1 cellular context compared by ENCODE assay signal in the genomic region with DNA sequence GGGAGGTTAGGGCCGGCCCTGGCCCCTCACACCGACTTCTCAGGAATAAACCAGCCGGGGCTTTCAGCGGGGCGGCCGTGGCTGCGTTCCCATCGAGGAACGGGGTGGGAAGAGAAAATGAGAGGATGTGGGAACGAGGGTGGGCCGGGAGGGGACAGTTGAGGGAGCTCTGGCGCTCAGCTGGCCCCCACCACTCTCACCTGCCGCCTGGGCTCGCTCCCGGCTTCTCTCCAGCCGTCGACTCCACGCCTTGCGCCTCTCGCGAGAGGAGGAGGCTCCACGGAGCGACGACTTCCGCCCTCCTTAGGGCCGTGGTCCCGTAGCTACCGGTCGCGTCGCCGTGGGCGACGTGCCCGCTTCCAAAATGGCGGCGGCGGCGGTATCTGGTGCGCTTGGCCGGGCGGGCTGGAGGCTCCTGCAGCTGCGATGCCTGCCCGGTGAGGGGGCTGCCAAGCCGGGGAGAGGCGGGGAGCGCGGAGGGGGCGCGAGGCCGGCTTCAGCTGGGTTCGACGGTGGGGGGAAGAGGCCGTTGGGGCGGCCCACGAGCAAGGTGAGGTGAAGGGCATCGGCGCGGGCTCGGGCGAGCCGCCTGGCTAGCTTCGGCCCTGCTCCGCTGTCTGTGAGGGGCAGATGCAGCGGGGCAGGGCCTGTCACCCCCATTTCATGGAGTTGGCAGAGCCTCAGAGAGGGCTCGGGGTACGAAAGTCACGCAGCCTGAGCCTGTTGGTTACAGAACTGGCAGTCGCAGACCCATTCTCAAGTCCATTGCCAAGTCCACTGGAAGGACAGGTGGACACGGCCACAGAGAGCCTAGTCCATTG.
TF ChIP-seq lines count a peak whose summit lies in the region.

A gene (minus strand): TSS at position 244 of the 821 bp plus-strand sequence. CDS start 6,457 bp downstream, outside the sequence.
A gene with protein sequence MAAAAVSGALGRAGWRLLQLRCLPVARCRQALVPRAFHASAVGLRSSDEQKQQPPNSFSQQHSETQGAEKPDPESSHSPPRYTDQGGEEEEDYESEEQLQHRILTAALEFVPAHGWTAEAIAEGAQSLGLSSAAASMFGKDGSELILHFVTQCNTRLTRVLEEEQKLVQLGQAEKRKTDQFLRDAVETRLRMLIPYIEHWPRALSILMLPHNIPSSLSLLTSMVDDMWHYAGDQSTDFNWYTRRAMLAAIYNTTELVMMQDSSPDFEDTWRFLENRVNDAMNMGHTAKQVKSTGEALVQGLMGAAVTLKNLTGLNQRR (plus strand): TSS at position 338 of the 821 bp plus-strand sequence. CDS start 27 bp downstream, at position 365.

TF ChIP-seq in HEK293, 187 proteins besides CTCF, POLR2A, EP300 and RAD21 (continued from another document and continues in another):
- TF ChIP-seq, protein P1, sequence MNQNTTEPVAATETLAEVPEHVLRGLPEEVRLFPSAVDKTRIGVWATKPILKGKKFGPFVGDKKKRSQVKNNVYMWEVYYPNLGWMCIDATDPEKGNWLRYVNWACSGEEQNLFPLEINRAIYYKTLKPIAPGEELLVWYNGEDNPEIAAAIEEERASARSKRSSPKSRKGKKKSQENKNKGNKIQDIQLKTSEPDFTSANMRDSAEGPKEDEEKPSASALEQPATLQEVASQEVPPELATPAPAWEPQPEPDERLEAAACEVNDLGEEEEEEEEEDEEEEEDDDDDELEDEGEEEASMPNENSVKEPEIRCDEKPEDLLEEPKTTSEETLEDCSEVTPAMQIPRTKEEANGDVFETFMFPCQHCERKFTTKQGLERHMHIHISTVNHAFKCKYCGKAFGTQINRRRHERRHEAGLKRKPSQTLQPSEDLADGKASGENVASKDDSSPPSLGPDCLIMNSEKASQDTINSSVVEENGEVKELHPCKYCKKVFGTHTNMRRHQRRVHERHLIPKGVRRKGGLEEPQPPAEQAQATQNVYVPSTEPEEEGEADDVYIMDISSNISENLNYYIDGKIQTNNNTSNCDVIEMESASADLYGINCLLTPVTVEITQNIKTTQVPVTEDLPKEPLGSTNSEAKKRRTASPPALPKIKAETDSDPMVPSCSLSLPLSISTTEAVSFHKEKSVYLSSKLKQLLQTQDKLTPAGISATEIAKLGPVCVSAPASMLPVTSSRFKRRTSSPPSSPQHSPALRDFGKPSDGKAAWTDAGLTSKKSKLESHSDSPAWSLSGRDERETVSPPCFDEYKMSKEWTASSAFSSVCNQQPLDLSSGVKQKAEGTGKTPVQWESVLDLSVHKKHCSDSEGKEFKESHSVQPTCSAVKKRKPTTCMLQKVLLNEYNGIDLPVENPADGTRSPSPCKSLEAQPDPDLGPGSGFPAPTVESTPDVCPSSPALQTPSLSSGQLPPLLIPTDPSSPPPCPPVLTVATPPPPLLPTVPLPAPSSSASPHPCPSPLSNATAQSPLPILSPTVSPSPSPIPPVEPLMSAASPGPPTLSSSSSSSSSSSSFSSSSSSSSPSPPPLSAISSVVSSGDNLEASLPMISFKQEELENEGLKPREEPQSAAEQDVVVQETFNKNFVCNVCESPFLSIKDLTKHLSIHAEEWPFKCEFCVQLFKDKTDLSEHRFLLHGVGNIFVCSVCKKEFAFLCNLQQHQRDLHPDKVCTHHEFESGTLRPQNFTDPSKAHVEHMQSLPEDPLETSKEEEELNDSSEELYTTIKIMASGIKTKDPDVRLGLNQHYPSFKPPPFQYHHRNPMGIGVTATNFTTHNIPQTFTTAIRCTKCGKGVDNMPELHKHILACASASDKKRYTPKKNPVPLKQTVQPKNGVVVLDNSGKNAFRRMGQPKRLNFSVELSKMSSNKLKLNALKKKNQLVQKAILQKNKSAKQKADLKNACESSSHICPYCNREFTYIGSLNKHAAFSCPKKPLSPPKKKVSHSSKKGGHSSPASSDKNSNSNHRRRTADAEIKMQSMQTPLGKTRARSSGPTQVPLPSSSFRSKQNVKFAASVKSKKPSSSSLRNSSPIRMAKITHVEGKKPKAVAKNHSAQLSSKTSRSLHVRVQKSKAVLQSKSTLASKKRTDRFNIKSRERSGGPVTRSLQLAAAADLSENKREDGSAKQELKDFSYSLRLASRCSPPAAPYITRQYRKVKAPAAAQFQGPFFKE (tag by site-specific recombination; IDR thresholded peaks at IDR 0.05; ENCODE audit: borderline replicate concordance), result peak; percentile 85; the same call in 1 of the 2 replicates
- TF ChIP-seq, protein P2, sequence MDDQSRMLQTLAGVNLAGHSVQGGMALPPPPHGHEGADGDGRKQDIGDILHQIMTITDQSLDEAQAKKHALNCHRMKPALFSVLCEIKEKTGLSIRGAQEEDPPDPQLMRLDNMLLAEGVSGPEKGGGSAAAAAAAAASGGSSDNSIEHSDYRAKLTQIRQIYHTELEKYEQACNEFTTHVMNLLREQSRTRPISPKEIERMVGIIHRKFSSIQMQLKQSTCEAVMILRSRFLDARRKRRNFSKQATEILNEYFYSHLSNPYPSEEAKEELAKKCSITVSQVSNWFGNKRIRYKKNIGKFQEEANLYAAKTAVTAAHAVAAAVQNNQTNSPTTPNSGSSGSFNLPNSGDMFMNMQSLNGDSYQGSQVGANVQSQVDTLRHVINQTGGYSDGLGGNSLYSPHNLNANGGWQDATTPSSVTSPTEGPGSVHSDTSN (CRISPR knock-in tag; IDR thresholded peaks at IDR 0.05), result peak; percentile 65; the same call in 1 of the 2 replicates
- TF ChIP-seq ZNF24 (tag by site-specific recombination; IDR thresholded peaks at IDR 0.05) (peak; percentile 63; the same call in 1 of the 2 replicates), SP7 (tag by site-specific recombination; IDR thresholded peaks at IDR 0.05) (peak; percentile 77), KLF9 (tag by site-specific recombination; IDR thresholded peaks at IDR 0.05; ENCODE audit: low read depth) (peak; percentile 65; the same call in 1 of the 2 replicates), ZNF768 (tag by site-specific recombination; IDR thresholded peaks at IDR 0.05) (no peak), PRDM1 (tag by site-specific recombination; IDR thresholded peaks at IDR 0.05) (0 out of 2 replicates have a peak, but pooled peaks have one; percentile 7), ZNF530 (tag by site-specific recombination; IDR thresholded peaks at IDR 0.05; ENCODE audit: low read depth) (no peak), GLIS2 (tag by site-specific recombination; IDR thresholded peaks at IDR 0.05) (no peak; the same call in 1 of the 2 replicates), ZNF501 (tag by site-specific recombination; IDR thresholded peaks at IDR 0.05) (peak; percentile 70; the same call in 1 of the 2 replicates), ZNF521 (tag by site-specific recombination; IDR thresholded peaks at IDR 0.05) (no peak), ZNF843 (tag by site-specific recombination; IDR thresholded peaks at IDR 0.05) (0 out of 2 replicates have a peak, but pooled peaks have one; percentile 46), EGR2 (tag by site-specific recombination; IDR thresholded peaks at IDR 0.05; ENCODE audit: low read depth) (peak; percentile 82), ZSCAN16 (tag by site-specific recombination; IDR thresholded peaks at IDR 0.05) (peak; percentile 84), KLF8 (tag by site-specific recombination; IDR thresholded peaks at IDR 0.05) (peak; percentile 79; the same call in 1 of the 2 replicates), ZNF2 (tag by site-specific recombination; IDR thresholded peaks at IDR 0.05) (peak; percentile 55; the same call in 1 of the 2 replicates), ZNF571 (tag by site-specific recombination; IDR thresholded peaks at IDR 0.05) (no peak), ZEB2 (tag by site-specific recombination; IDR thresholded peaks at IDR 0.05) (peak; percentile 93)
- TF ChIP-seq, protein P3, sequence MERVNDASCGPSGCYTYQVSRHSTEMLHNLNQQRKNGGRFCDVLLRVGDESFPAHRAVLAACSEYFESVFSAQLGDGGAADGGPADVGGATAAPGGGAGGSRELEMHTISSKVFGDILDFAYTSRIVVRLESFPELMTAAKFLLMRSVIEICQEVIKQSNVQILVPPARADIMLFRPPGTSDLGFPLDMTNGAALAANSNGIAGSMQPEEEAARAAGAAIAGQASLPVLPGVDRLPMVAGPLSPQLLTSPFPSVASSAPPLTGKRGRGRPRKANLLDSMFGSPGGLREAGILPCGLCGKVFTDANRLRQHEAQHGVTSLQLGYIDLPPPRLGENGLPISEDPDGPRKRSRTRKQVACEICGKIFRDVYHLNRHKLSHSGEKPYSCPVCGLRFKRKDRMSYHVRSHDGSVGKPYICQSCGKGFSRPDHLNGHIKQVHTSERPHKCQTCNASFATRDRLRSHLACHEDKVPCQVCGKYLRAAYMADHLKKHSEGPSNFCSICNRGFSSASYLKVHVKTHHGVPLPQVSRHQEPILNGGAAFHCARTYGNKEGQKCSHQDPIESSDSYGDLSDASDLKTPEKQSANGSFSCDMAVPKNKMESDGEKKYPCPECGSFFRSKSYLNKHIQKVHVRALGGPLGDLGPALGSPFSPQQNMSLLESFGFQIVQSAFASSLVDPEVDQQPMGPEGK (tag by site-specific recombination; IDR thresholded peaks at IDR 0.05), result peak; percentile 59
- TF ChIP-seq, protein P4, sequence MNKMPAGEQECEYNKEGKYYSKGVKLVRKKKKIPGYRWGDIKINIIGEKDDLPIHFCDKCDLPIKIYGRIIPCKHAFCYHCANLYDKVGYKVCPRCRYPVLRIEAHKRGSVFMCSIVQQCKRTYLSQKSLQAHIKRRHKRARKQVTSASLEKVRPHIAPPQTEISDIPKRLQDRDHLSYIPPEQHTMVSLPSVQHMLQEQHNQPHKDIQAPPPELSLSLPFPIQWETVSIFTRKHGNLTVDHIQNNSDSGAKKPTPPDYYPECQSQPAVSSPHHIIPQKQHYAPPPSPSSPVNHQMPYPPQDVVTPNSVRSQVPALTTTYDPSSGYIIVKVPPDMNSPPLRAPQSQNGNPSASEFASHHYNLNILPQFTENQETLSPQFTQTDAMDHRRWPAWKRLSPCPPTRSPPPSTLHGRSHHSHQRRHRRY (tag by site-specific recombination; IDR thresholded peaks at IDR 0.05), result no peak
- TF ChIP-seq, protein P5, sequence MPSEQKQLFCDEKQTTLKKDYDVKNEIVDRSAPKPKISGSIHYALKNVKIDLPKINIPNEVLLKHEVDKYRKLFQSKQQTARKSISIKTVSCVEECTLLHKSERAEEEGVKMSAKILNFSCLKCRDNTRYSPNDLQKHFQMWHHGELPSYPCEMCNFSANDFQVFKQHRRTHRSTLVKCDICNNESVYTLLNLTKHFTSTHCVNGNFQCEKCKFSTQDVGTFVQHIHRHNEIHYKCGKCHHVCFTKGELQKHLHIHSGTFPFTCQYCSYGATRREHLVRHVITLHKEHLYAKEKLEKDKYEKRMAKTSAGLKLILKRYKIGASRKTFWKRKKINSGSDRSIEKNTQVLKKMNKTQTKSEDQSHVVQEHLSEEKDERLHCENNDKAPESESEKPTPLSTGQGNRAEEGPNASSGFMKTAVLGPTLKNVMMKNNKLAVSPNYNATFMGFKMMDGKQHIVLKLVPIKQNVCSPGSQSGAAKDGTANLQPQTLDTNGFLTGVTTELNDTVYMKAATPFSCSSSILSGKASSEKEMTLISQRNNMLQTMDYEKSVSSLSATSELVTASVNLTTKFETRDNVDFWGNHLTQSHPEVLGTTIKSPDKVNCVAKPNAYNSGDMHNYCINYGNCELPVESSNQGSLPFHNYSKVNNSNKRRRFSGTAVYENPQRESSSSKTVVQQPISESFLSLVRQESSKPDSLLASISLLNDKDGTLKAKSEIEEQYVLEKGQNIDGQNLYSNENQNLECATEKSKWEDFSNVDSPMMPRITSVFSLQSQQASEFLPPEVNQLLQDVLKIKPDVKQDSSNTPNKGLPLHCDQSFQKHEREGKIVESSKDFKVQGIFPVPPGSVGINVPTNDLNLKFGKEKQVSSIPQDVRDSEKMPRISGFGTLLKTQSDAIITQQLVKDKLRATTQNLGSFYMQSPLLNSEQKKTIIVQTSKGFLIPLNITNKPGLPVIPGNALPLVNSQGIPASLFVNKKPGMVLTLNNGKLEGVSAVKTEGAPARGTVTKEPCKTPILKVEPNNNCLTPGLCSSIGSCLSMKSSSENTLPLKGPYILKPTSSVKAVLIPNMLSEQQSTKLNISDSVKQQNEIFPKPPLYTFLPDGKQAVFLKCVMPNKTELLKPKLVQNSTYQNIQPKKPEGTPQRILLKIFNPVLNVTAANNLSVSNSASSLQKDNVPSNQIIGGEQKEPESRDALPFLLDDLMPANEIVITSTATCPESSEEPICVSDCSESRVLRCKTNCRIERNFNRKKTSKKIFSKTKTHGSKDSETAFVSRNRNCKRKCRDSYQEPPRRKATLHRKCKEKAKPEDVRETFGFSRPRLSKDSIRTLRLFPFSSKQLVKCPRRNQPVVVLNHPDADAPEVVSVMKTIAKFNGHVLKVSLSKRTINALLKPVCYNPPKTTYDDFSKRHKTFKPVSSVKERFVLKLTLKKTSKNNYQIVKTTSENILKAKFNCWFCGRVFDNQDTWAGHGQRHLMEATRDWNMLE (tag by site-specific recombination; conservative IDR thresholded peaks at IDR 0.05; ENCODE audit: low read depth), result peak; percentile 56
- TF ChIP-seq, protein P6, sequence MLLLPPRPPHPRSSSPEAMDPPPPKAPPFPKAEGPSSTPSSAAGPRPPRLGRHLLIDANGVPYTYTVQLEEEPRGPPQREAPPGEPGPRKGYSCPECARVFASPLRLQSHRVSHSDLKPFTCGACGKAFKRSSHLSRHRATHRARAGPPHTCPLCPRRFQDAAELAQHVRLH (tag by site-specific recombination; IDR thresholded peaks at IDR 0.05), result peak; percentile 92
- TF ChIP-seq, protein P7, sequence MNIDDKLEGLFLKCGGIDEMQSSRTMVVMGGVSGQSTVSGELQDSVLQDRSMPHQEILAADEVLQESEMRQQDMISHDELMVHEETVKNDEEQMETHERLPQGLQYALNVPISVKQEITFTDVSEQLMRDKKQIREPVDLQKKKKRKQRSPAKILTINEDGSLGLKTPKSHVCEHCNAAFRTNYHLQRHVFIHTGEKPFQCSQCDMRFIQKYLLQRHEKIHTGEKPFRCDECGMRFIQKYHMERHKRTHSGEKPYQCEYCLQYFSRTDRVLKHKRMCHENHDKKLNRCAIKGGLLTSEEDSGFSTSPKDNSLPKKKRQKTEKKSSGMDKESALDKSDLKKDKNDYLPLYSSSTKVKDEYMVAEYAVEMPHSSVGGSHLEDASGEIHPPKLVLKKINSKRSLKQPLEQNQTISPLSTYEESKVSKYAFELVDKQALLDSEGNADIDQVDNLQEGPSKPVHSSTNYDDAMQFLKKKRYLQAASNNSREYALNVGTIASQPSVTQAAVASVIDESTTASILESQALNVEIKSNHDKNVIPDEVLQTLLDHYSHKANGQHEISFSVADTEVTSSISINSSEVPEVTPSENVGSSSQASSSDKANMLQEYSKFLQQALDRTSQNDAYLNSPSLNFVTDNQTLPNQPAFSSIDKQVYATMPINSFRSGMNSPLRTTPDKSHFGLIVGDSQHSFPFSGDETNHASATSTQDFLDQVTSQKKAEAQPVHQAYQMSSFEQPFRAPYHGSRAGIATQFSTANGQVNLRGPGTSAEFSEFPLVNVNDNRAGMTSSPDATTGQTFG (tag by site-specific recombination; IDR thresholded peaks at IDR 0.05; ENCODE audit: borderline replicate concordance), result no peak
